9 cellular contexts compared by ENCODE assay signal in the genomic region with DNA sequence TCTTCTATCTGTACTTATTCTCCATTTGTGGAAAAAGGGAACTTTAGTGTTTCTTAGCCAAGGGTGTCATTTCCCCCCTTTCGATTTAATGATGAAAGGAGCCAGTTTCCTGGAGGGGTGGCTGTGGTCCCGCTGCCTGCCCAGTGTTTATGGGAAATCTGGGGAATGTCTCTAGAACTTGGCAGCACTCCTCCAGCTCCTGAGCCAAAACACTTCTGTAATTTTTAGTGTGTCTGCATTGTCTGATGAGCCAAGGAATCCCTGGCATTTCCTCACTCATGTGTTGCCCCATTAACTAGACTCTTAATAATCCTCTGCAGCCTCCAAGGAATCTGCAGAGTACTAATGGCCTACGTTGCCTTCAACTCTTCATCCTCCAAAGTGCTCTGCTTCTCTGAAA.
DNase-seq lines count a peak whose midpoint lies in the region; ATAC-seq and TF ChIP-seq lines count a peak whose summit lies in the region.
"Had no signal": no experiment of that assay in that cellular context is flagged by ENCODE, and none has a peak within 500 bp of the region (broad histone marks: within the 10 kb centered on the region; RNA-seq: fewer than 3 reads in every experiment).

No MANE protein-coding gene starts in this region.

- H3K27ac ChIP-seq in right cardiac atrium (ENCODE audit: low read length) = no peak overlapping the region
- H3K27ac ChIP-seq in trophoblast cell (ENCODE audit: low read depth, low read length) = peak overlapping the region; percentile 82
- H3K27ac ChIP-seq: neutrophil had no signal

- H3K79me2 ChIP-seq in trophoblast cell (ENCODE audit: control insufficient read depth, insufficient read depth, low read length, poor library complexity) = no peaks in the 10 kb centered on the region

- H3K9me3 ChIP-seq in right cardiac atrium (ENCODE audit: control insufficient read depth, low read length) = no peaks in the 10 kb centered on the region
- peaks cover 2% of the 10 kb centered on the region for H3K9me3 ChIP-seq in trophoblast cell (ENCODE audit: insufficient read depth, low read depth, low read length)
- H3K9me3 ChIP-seq: neutrophil had no signal

- no peaks in the 10 kb centered on the region for H3K27me3 Mint-ChIP-seq in MCF 10A (ENCODE audit: insufficient read depth, unreplicated experiment)
- no peaks in the 10 kb centered on the region for H3K27me3 Mint-ChIP-seq in activated T-helper 1 cell treated with anti-CD3 and anti-CD28 coated beads, Interleukin-12 subunit alpha, Interleukin-12 subunit beta, Interleukin-2, Interleukin-4 antibody, amounts not matched to agents 30 ng/mL and 10 ng/mL and 1 ng/mL, durations not matched to agents 14 hours and 24 hours and 36 hours (ENCODE audit: insufficient read depth)

- CTCF ChIA-PET in MCF 10A (lab: Yijun Ruan, JAX) = interaction anchor here (0.9 kb wide), 1 partner anchor 930 kb away, joined by 3 read pairs; no protein-coding TSS in a partner anchor

- peaks cover 3% of the 10 kb centered on the region for H3K9me3 Mint-ChIP-seq in MCF 10A (ENCODE audit: unreplicated experiment)
- no peaks in the 10 kb centered on the region for H3K9me3 Mint-ChIP-seq in activated T-helper 1 cell treated with anti-CD3 and anti-CD28 coated beads, Interleukin-12 subunit alpha, Interleukin-12 subunit beta, Interleukin-2, Interleukin-4 antibody, amounts not matched to agents 30 ng/mL and 10 ng/mL and 1 ng/mL, durations not matched to agents 14 hours and 24 hours and 36 hours

- no TSS peak for BruUV-seq in MCF 10A (replicated peaks; lab: Mats Ljungman, UMichigan)

- H2AFZ ChIP-seq in trophoblast cell (ENCODE audit: insufficient read depth, low read length, poor library complexity) = no peak overlapping the region

- ATAC-seq in right cardiac atrium (peak; percentile 96 to 97), HG03175 (IDR thresholded peaks at IDR 0.05; ENCODE audit: unreplicated experiment) (no peak), GM19324 (IDR thresholded peaks at IDR 0.05; ENCODE audit: low FRiP score, unreplicated experiment) (no peak), HG03045 (IDR thresholded peaks at IDR 0.05; ENCODE audit: unreplicated experiment) (no peak)

- H2BK120ac ChIP-seq in trophoblast cell (ENCODE audit: insufficient read depth, low read length, poor library complexity) = no peak overlapping the region

- POLR2A ChIA-PET in MCF 10A (lab: Yijun Ruan, JAX) = interaction anchor here (0.5 kb wide), 1 partner anchor 680 kb away, joined by 3 read pairs; no protein-coding TSS in a partner anchor

- peaks cover 32% of the 10 kb centered on the region for H3K4me1 Mint-ChIP-seq in MCF 10A (ENCODE audit: insufficient read depth, unreplicated experiment)
- H3K4me1 Mint-ChIP-seq in activated T-helper 1 cell treated with anti-CD3 and anti-CD28 coated beads, Interleukin-12 subunit alpha, Interleukin-12 subunit beta, Interleukin-2, Interleukin-4 antibody, amounts not matched to agents 30 ng/mL and 10 ng/mL and 1 ng/mL, durations not matched to agents 14 hours and 24 hours and 36 hours (ENCODE audit: low read depth) = no peaks in the 10 kb centered on the region

- no peak overlapping the region for H3K9ac ChIP-seq in trophoblast cell (ENCODE audit: low read length)

- no peaks in the 10 kb centered on the region for H3K36me3 ChIP-seq in trophoblast cell (ENCODE audit: control insufficient read depth in 1 of 2, insufficient read depth in 2 of 2, low read length in 2 of 2)
- H3K36me3 ChIP-seq: neutrophil had no signal

- H4K12ac ChIP-seq in trophoblast cell (ENCODE audit: low read depth, low read length) = no peak overlapping the region

- 2% methylated on average over 3 of the region's 3 CpGs for WGBS in right cardiac atrium
- WGBS in trophoblast cell (ENCODE audit: extremely low coverage, insufficient coverage, insufficient read length) = no CpG with 5 or more reads among the region's 3 CpGs

- no peak overlapping the region for H3K4ac ChIP-seq in trophoblast cell (ENCODE audit: low read depth, low read length)

- peaks cover 5% of the 10 kb centered on the region for H3K4me1 ChIP-seq in right cardiac atrium (ENCODE audit: control insufficient read depth, insufficient read depth, low read length)
- peaks cover 9 to 14% of the 10 kb centered on the region in 2 experiments for H3K4me1 ChIP-seq in trophoblast cell (ENCODE audit: control insufficient read depth in 1 of 2, insufficient read depth in 2 of 2, low read length in 2 of 2)

- H3K4me3 ChIP-seq in right cardiac atrium (ENCODE audit: low read length) (no peak overlapping the region), trophoblast cell (ENCODE audit: low read depth, low read length) (no peak overlapping the region)

- no peak overlapping the region for H4K91ac ChIP-seq in trophoblast cell (ENCODE audit: low read depth, low read length)

- H3K4me2 ChIP-seq in trophoblast cell (ENCODE audit: low read length) = no peak overlapping the region

- no peak overlapping the region for H3K14ac ChIP-seq in trophoblast cell (ENCODE audit: low read length)

- intact Hi-C loops in MCF 10A (cut with micrococcal nuclease) (no loop called here), right cardiac atrium (cut with DNase I) (no loop called here)
- intact Hi-C loops in activated T-helper 1 cell treated with anti-CD3 and anti-CD28 coated beads, Interleukin-12 subunit alpha, Interleukin-12 subunit beta, Interleukin-2, Interleukin-4 antibody, amounts not matched to agents 30 ng/mL and 10 ng/mL and 1 ng/mL, durations not matched to agents 14 hours and 24 hours and 36 hours (cut with micrococcal nuclease) = no loop called here

- no peak overlapping the region for H2AK5ac ChIP-seq in trophoblast cell (ENCODE audit: low read length)

- DNase-seq in Ammon's horn (ENCODE audit: low spot score) (peak; percentile 56), MCF 10A (ENCODE audit: unreplicated experiment) (peak; percentile 73), right cardiac atrium (peak; percentile 78 to 87 (median 79)), trophoblast cell (peak in 1 of 2 donors; percentile 14)
- DNase-seq in activated T-helper 1 cell treated with anti-CD3 and anti-CD28 coated beads, Interleukin-12 subunit alpha, Interleukin-12 subunit beta, Interleukin-2, Interleukin-4 antibody, amounts not matched to agents 30 ng/mL and 10 ng/mL and 1 ng/mL, durations not matched to agents 14 hours and 24 hours and 36 hours (ENCODE audit: low spot score) = no peak

- H3K27me3 ChIP-seq in right cardiac atrium (ENCODE audit: control insufficient read depth, insufficient read depth) (no peaks in the 10 kb centered on the region), trophoblast cell (ENCODE audit: insufficient read depth, low read length) (no peaks in the 10 kb centered on the region)
- H3K27me3 ChIP-seq: neutrophil had no signal

- peaks cover 20% of the 10 kb centered on the region for H3K79me1 ChIP-seq in trophoblast cell (ENCODE audit: low read length)

- no peak overlapping the region for H2BK12ac ChIP-seq in trophoblast cell (ENCODE audit: low read length)

- no peak for TF ChIP-seq CTCF in MCF 10A (IDR thresholded peaks at IDR 0.05; ENCODE audit: unreplicated experiment)

- H3K36me3 Mint-ChIP-seq in MCF 10A (ENCODE audit: insufficient read depth, unreplicated experiment) = peaks cover 4% of the 10 kb centered on the region
- H3K36me3 Mint-ChIP-seq in activated T-helper 1 cell treated with anti-CD3 and anti-CD28 coated beads, Interleukin-12 subunit alpha, Interleukin-12 subunit beta, Interleukin-2, Interleukin-4 antibody, amounts not matched to agents 30 ng/mL and 10 ng/mL and 1 ng/mL, durations not matched to agents 14 hours and 24 hours and 36 hours (ENCODE audit: low read depth) = no peaks in the 10 kb centered on the region

- no peak overlapping the region for H3K27ac Mint-ChIP-seq in MCF 10A (ENCODE audit: low read depth, unreplicated experiment)
- H3K27ac Mint-ChIP-seq in activated T-helper 1 cell treated with anti-CD3 and anti-CD28 coated beads, Interleukin-12 subunit alpha, Interleukin-12 subunit beta, Interleukin-2, Interleukin-4 antibody, amounts not matched to agents 30 ng/mL and 10 ng/mL and 1 ng/mL, durations not matched to agents 14 hours and 24 hours and 36 hours = no peak overlapping the region

- H3K4me3 Mint-ChIP-seq in MCF 10A (ENCODE audit: unreplicated experiment) = no peak overlapping the region
- H3K4me3 Mint-ChIP-seq in activated T-helper 1 cell treated with anti-CD3 and anti-CD28 coated beads, Interleukin-12 subunit alpha, Interleukin-12 subunit beta, Interleukin-2, Interleukin-4 antibody, amounts not matched to agents 30 ng/mL and 10 ng/mL and 1 ng/mL, durations not matched to agents 14 hours and 24 hours and 36 hours = no peak overlapping the region

- H3K18ac ChIP-seq in trophoblast cell (ENCODE audit: low read length) = no peak overlapping the region

- no peak overlapping the region for H2BK5ac ChIP-seq in trophoblast cell (ENCODE audit: low read depth, low read length, poor library complexity)

- no peak overlapping the region for H4K8ac ChIP-seq in trophoblast cell (ENCODE audit: low read depth, low read length)

- no peak overlapping the region for H3K23ac ChIP-seq in trophoblast cell (ENCODE audit: low read length)

Comparison
In these comparisons a context has a peak if more than half of its experiments do, and no peak if none do; other contexts are left out.
1. ATAC-seq: peak in right cardiac atrium (2 of 2); none in HG03175 (single experiment), GM19324 (single experiment) and HG03045 (single experiment).